Comparison of ENCODE assay signal across 14 cellular contexts in the genomic region with DNA sequence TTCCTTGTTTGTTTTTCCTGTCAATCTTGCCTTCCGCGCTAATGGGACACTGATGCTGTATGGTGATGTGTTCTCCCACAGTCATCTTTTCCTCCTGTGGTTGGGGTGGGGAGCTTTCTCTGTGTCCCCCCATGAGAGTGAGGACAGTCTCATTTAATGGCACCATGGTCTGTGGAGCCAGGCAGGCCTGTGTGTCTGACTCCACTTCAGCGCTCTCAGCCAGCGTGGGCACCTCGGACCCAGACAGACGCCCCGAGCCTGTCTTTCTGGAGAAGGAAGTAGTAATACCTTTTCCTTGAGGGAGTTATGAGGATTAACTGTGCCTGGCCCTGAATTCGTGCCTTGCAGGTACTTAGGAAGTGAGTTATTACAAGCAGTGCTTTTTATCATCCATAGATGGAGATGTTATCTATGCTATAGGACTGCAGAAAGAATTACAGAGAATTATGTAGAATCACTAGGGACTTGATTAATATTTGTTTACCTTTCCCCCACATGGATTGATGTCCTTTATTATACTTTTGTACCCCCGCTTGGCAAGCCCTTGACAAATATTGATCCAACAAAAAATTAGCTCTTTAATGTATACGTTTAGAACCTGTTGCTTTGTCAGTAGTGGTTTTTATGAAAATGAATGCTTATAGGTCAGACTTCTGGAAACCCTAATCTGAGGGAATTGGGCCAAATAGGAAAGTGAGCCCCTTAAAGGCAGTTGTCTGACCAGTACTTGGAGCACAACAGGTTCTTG.
DNase-seq lines count a peak whose midpoint lies in the region; ATAC-seq, FAIRE-seq and TF ChIP-seq lines count a peak whose summit lies in the region.
"Had no signal": no experiment of that assay in that cellular context is flagged by ENCODE, and none has a peak within 500 bp of the region (broad histone marks: within the 10 kb centered on the region; RNA-seq: fewer than 3 reads in every experiment).

No MANE protein-coding gene starts in this region.

- peak overlapping the region; percentile 48 for H3K9ac ChIP-seq in astrocyte (ENCODE audit: low read length)

- H3K27ac Mint-ChIP-seq in activated naive CD4-positive, alpha-beta T cell treated with anti-CD3 and anti-CD28 coated beads, Interleukin-2, amount 10 ng/mL, durations not matched to agents 7 days and 5 days = peak overlapping the region; percentile 58
- peak overlapping the region; percentile 92 for H3K27ac Mint-ChIP-seq in astrocyte (ENCODE audit: unreplicated experiment)
- peak overlapping the region; percentile 26 to 91 (median 85) for H3K27ac Mint-ChIP-seq in naive thymus-derived CD4-positive, alpha-beta T cell

- no peak for FAIRE-seq in astrocyte (lab: Jason Lieb, UNC)
- no peak for FAIRE-seq in pancreas (lab: Jason Lieb, UNC)

- H3K4me1 ChIP-seq in astrocyte (ENCODE audit: insufficient read depth, low read length) = peaks cover 70% of the 10 kb centered on the region
- peaks cover 20 to 32% of the 10 kb centered on the region in 2 donors for H3K4me1 ChIP-seq in naive thymus-derived CD4-positive, alpha-beta T cell (ENCODE audit: control insufficient read depth in 2 of 2, insufficient read depth in 2 of 2, low read length in 2 of 2)
- H3K4me1 ChIP-seq in upper lobe of left lung = peaks cover 60 to 81% (median 69%) of the 10 kb centered on the region in 4 donors
- peaks cover 16 to 34% (median 22%) of the 10 kb centered on the region in 3 donors for H3K4me1 ChIP-seq in pancreas

- H3K9me3 Mint-ChIP-seq in activated naive CD4-positive, alpha-beta T cell treated with anti-CD3 and anti-CD28 coated beads, Interleukin-2, amount 10 ng/mL, durations not matched to agents 7 days and 5 days = no peaks in the 10 kb centered on the region
- H3K9me3 Mint-ChIP-seq in astrocyte (ENCODE audit: unreplicated experiment) = no peaks in the 10 kb centered on the region
- peaks cover 0 to 2% (median 0%) of the 10 kb centered on the region in 11 donors for H3K9me3 Mint-ChIP-seq in naive thymus-derived CD4-positive, alpha-beta T cell

- 76 to 86% methylated on average over 10 of the region's 10 CpGs for WGBS in upper lobe of left lung, 2 donors
- 75 to 80% methylated on average over 10 of the region's 10 CpGs for WGBS in pancreas, 2 donors

- no peak overlapping the region for H3K4me3 Mint-ChIP-seq in activated naive CD4-positive, alpha-beta T cell treated with anti-CD3 and anti-CD28 coated beads, Interleukin-2, amount 10 ng/mL, durations not matched to agents 7 days and 5 days
- H3K4me3 Mint-ChIP-seq in astrocyte (ENCODE audit: unreplicated experiment) = no peak overlapping the region
- H3K4me3 Mint-ChIP-seq in naive thymus-derived CD4-positive, alpha-beta T cell = peak overlapping the region in 4 of 10 donors; percentile 5 to 51 (median 38)

- no peak for DNase-seq in activated naive CD4-positive, alpha-beta T cell treated with anti-CD3 and anti-CD28 coated beads, Interleukin-2, amount 10 ng/mL, durations not matched to agents 7 days and 5 days
- no peak for DNase-seq in activated naive CD4-positive, alpha-beta T cell (lab: John Stamatoyannopoulos, UW)
- DNase-seq in astrocyte (ENCODE audit: low read depth) (no peak), upper lobe of left lung (peak in 1 of 2 donors; percentile 25), pancreas (no peak), retina (no peak), RPMI8226 (no peak)
- no peak for DNase-seq in naive thymus-derived CD4-positive, alpha-beta T cell
- DNase-seq: activated CD4-positive, alpha-beta T cell treated with anti-CD3 and anti-CD28 coated beads for 48 hours; KG1; mucosa of descending colon; SHP77 treated with DMSO at 0.1 percent for 48 hours; stimulated activated CD4-positive, alpha-beta T cell treated with anti-CD3 and anti-CD28 coated beads, Interleukin-15, amount 100 ng/mL, for 24 hours had no signal

- H3K9me3 ChIP-seq in astrocyte (ENCODE audit: insufficient read depth, low read depth, low read length) (no peaks in the 10 kb centered on the region), upper lobe of left lung (no peaks in the 10 kb centered on the region), pancreas (no peaks in the 10 kb centered on the region)
- H3K9me3 ChIP-seq in naive thymus-derived CD4-positive, alpha-beta T cell (ENCODE audit: control insufficient read depth in 2 of 3, low read length in 3 of 3) = no peaks in the 10 kb centered on the region
- H3K9me3 ChIP-seq: HAP-1, mucosa of descending colon had no signal

- H3K36me3 Mint-ChIP-seq in activated naive CD4-positive, alpha-beta T cell treated with anti-CD3 and anti-CD28 coated beads, Interleukin-2, amount 10 ng/mL, durations not matched to agents 7 days and 5 days = no peaks in the 10 kb centered on the region
- H3K36me3 Mint-ChIP-seq in astrocyte (ENCODE audit: low read depth, unreplicated experiment) = no peaks in the 10 kb centered on the region
- H3K36me3 Mint-ChIP-seq in naive thymus-derived CD4-positive, alpha-beta T cell = no peaks in the 10 kb centered on the region

- POLR2A ChIA-PET in naive thymus-derived CD4-positive, alpha-beta T cell (lab: Charles Lee) = no interaction called here

- H2AFZ ChIP-seq in astrocyte (ENCODE audit: low read depth, low read length) = no peak overlapping the region

- H3K4me3 ChIP-seq in astrocyte (ENCODE audit: insufficient read depth, low read depth, low read length) = no peak overlapping the region
- H3K4me3 ChIP-seq in naive thymus-derived CD4-positive, alpha-beta T cell (ENCODE audit: low read length) = no peak overlapping the region
- no peak overlapping the region for H3K4me3 ChIP-seq in upper lobe of left lung
- H3K4me3 ChIP-seq in pancreas = no peak overlapping the region
- H3K4me3 ChIP-seq: HAP-1, mucosa of descending colon had no signal

- no peak for TF ChIP-seq POLR2A in upper lobe of left lung (IDR thresholded peaks at IDR 0.05)

- H3K79me2 ChIP-seq in astrocyte (ENCODE audit: insufficient read depth, low read length) = peaks cover 92% of the 10 kb centered on the region

- TF ChIP-seq CTCF in astrocyte (IDR thresholded peaks at IDR 0.05; ENCODE audit: insufficient read depth, low read depth, low read length) = no peak
- TF ChIP-seq CTCF in upper lobe of left lung (IDR thresholded peaks at IDR 0.05) = no peak
- no peak for TF ChIP-seq CTCF in pancreas (IDR thresholded peaks at IDR 0.05)

- H3K4me1 Mint-ChIP-seq in activated naive CD4-positive, alpha-beta T cell treated with anti-CD3 and anti-CD28 coated beads, Interleukin-2, amount 10 ng/mL, durations not matched to agents 7 days and 5 days = peaks cover 62% of the 10 kb centered on the region
- H3K4me1 Mint-ChIP-seq in astrocyte (ENCODE audit: low read depth, unreplicated experiment) = peaks cover 85% of the 10 kb centered on the region
- H3K4me1 Mint-ChIP-seq in naive thymus-derived CD4-positive, alpha-beta T cell = peaks cover 44 to 93% (median 87%) of the 10 kb centered on the region in 7 donors

- ATAC-seq in naive thymus-derived CD4-positive, alpha-beta T cell = no peak
- no peak for ATAC-seq in upper lobe of left lung (ENCODE audit: low FRiP score in 2 of 2)
- ATAC-seq in pancreas = no peak
- ATAC-seq: mucosa of descending colon had no signal

- intact Hi-C loops in naive thymus-derived CD4-positive, alpha-beta T cell (cut with micrococcal nuclease) = no loop called here
- intact Hi-C loops in pancreas (cut with DNase I) = no loop called here

- H3K27me3 Mint-ChIP-seq in activated naive CD4-positive, alpha-beta T cell treated with anti-CD3 and anti-CD28 coated beads, Interleukin-2, amount 10 ng/mL, durations not matched to agents 7 days and 5 days = no peaks in the 10 kb centered on the region
- H3K27me3 Mint-ChIP-seq in astrocyte (ENCODE audit: low read depth, unreplicated experiment) = no peaks in the 10 kb centered on the region
- no peaks in the 10 kb centered on the region for H3K27me3 Mint-ChIP-seq in naive thymus-derived CD4-positive, alpha-beta T cell

- CTCF ChIA-PET in activated naive CD4-positive, alpha-beta T cell treated with anti-CD3 and anti-CD28 coated beads, Interleukin-2, amount 10 ng/mL, durations not matched to agents 7 days and 5 days (lab: Charles Lee) = interaction anchor here (1.3 to 1.4 kb wide), 3 partner anchors 11 to 208 kb away, joined by 3 to 6 read pairs (median 5); no protein-coding TSS in a partner anchor
- CTCF ChIA-PET in naive thymus-derived CD4-positive, alpha-beta T cell (lab: Charles Lee) = interaction anchor here (1.3 kb wide), 1 partner anchor 75 kb away, joined by 6 read pairs; no protein-coding TSS in a partner anchor

- peaks cover 24% of the 10 kb centered on the region for H4K20me1 ChIP-seq in astrocyte (ENCODE audit: insufficient read depth, low read length)

- H3K27me3 ChIP-seq in astrocyte (ENCODE audit: insufficient read depth, low read length) (no peaks in the 10 kb centered on the region), upper lobe of left lung (no peaks in the 10 kb centered on the region), pancreas (no peaks in the 10 kb centered on the region)
- no peaks in the 10 kb centered on the region for H3K27me3 ChIP-seq in naive thymus-derived CD4-positive, alpha-beta T cell (ENCODE audit: control insufficient read depth in 2 of 2, insufficient read depth in 2 of 2, low read length in 2 of 2)

- TF ChIP-seq EP300 in upper lobe of left lung (IDR thresholded peaks at IDR 0.05) = no peak

- peak overlapping the region; percentile 71 for H3K27ac ChIP-seq in astrocyte (ENCODE audit: low read depth, low read length)
- H3K27ac ChIP-seq in naive thymus-derived CD4-positive, alpha-beta T cell (ENCODE audit: low read depth, low read length) = no peak overlapping the region
- peak overlapping the region in 3 of 4 donors; percentile 81 to 92 (median 90) for H3K27ac ChIP-seq in upper lobe of left lung
- no peak overlapping the region for H3K27ac ChIP-seq in pancreas

- H3K36me3 ChIP-seq in astrocyte (ENCODE audit: insufficient read depth, low read length) = no peaks in the 10 kb centered on the region
- no peaks in the 10 kb centered on the region for H3K36me3 ChIP-seq in naive thymus-derived CD4-positive, alpha-beta T cell (ENCODE audit: control insufficient read depth in 2 of 3, insufficient read depth in 3 of 3, low read length in 3 of 3)
- no peaks in the 10 kb centered on the region for H3K36me3 ChIP-seq in upper lobe of left lung
- H3K36me3 ChIP-seq in pancreas = no peaks in the 10 kb centered on the region
- H3K36me3 ChIP-seq: HAP-1 had no signal

- peak overlapping the region; percentile 69 for H3K4me2 ChIP-seq in astrocyte (ENCODE audit: low read length)

Comparison
In these comparisons a context has a peak if more than half of its experiments do, and no peak if none do; other contexts are left out.
1. H3K27ac ChIP-seq: peak in astrocyte (single experiment) and upper lobe of left lung (3 of 4); none in naive thymus-derived CD4-positive, alpha-beta T cell (single experiment) and pancreas (0 of 4).
2. Peak in every context shown above with its lines, with median percentiles within 50 percentile points of each other: H3K27ac Mint-ChIP-seq.